1 cellular context compared by ENCODE assay signal in genomic region chr10:6563075-6563474, GRCh38.
TF ChIP-seq lines count a peak whose summit lies in the region.

No MANE protein-coding gene starts in this region.

TF ChIP-seq in GM23338, 12 proteins besides CTCF, POLR2A, EP300 and RAD21 (continued from another document):
- TF ChIP-seq REST (IDR thresholded peaks at IDR 0.05; ENCODE audit: unreplicated experiment) (no peak), NANOG (IDR thresholded peaks at IDR 0.05; ENCODE audit: borderline replicate concordance) (no peak), EZH2 (IDR thresholded peaks at IDR 0.05; ENCODE audit: low read depth, unreplicated experiment) (no peak), ZNF114 (CRISPR knock-in tag; IDR thresholded peaks at IDR 0.05) (no peak), CREB1 (CRISPR knock-in tag; IDR thresholded peaks at IDR 0.05; ENCODE audit: low read depth) (no peak), JUNB (IDR thresholded peaks at IDR 0.05; ENCODE audit: unreplicated experiment) (no peak)
